18 cellular contexts compared by ENCODE assay signal in the genomic region with DNA sequence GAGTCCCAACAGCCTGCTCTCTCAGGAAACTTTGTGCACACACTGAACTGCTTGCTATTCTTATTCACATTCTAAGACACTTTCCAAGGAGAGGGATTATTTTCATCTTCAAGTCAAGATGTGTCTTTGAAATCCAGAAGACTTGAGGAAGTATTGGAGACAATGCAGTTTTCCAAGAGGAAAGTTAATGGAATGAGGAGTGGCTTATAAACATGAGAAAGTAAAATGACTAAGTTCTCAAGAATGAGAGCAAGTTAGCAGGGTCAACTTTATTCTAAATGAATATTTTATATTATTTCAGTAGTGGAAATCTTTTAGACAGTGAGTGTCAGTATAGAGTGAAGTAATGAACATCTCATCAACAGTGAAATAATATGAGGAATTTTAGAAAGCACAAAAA.
DNase-seq lines count a peak whose midpoint lies in the region; ATAC-seq, FAIRE-seq and TF ChIP-seq lines count a peak whose summit lies in the region.
"Had no signal": no experiment of that assay in that cellular context is flagged by ENCODE, and none has a peak within 500 bp of the region (broad histone marks: within the 10 kb centered on the region; RNA-seq: fewer than 3 reads in every experiment).

No MANE protein-coding gene starts in this region.

- ATAC-seq in PC-3, result peak; percentile 95
- ATAC-seq in right cardiac atrium, result no peak
- ATAC-seq: Panc1 had no signal

- H3K4me2 ChIP-seq in PC-3 (ENCODE audit: low read length), result peak overlapping the region; percentile 42

- H3K4me1 ChIP-seq in PC-3 (ENCODE audit: insufficient read depth, low read length) (peaks cover 8% of the 10 kb centered on the region), right cardiac atrium (ENCODE audit: control insufficient read depth, insufficient read depth, low read length) (no peaks in the 10 kb centered on the region), colonic mucosa (no peaks in the 10 kb centered on the region)
- H3K4me1 ChIP-seq: Caco-2 had no signal

- H3K27me3 ChIP-seq in PC-3 (ENCODE audit: low read length) (no peaks in the 10 kb centered on the region), bronchial epithelial cell (ENCODE audit: control insufficient read depth, insufficient read depth, low read length) (no peaks in the 10 kb centered on the region), right cardiac atrium (ENCODE audit: control insufficient read depth, insufficient read depth) (no peaks in the 10 kb centered on the region), colonic mucosa (no peaks in the 10 kb centered on the region)

- no peaks in the 10 kb centered on the region for H4K20me1 ChIP-seq in PC-3 (ENCODE audit: low read length)

- intact Hi-C loops in PC-3 (cut with micrococcal nuclease), result loop anchor here (2.0 kb wide), 1 partner anchor 249 kb away; no protein-coding TSS in a partner anchor
- intact Hi-C loops in right cardiac atrium (cut with DNase I), result no loop called here
- intact Hi-C loops in colonic mucosa (cut with DNase I), result no loop called here

- H3K4me3 ChIP-seq in PC-3 (ENCODE audit: low read length) (no peak overlapping the region), bronchial epithelial cell (ENCODE audit: low read depth, low read length) (no peak overlapping the region), right cardiac atrium (ENCODE audit: low read length) (no peak overlapping the region), colonic mucosa (no peak overlapping the region)
- H3K4me3 ChIP-seq: GM23248 had no signal

- FAIRE-seq in bronchial epithelial cell (lab: Jason Lieb, UNC), result no peak

- POLR2A ChIA-PET in PC-3 (lab: Charles Lee; ENCODE audit: unreplicated experiment), result no interaction called here

- no peaks in the 10 kb centered on the region for H3K79me2 ChIP-seq in PC-3 (ENCODE audit: low read length)

- H2AFZ ChIP-seq in PC-3 (ENCODE audit: low read length), result peak overlapping the region; percentile 46
- H2AFZ ChIP-seq: GM23248 had no signal

- CTCF ChIA-PET in PC-3 (lab: Charles Lee), result no interaction called here

- H3F3A ChIP-seq in PC-3 (ENCODE audit: low read length, unreplicated experiment), result no peaks in the 10 kb centered on the region

- no peaks in the 10 kb centered on the region for H3K9me2 ChIP-seq in PC-3 (replicated peaks; ENCODE audit: low read length)

- no peaks in the 10 kb centered on the region for H3K36me3 ChIP-seq in PC-3 (ENCODE audit: low read depth, low read length)
- H3K36me3 ChIP-seq in bronchial epithelial cell (ENCODE audit: control insufficient read depth, insufficient read depth, low read length), result no peaks in the 10 kb centered on the region
- no peaks in the 10 kb centered on the region for H3K36me3 ChIP-seq in colonic mucosa

- no peak overlapping the region for H3K9ac ChIP-seq in PC-3 (ENCODE audit: low read length)
- H3K9ac ChIP-seq in colonic mucosa (ENCODE audit: low read depth in 2 of 2, low read length in 2 of 2), result no peak overlapping the region
- H3K9ac ChIP-seq: GM23248 had no signal

- DNase-seq in ELR (ENCODE audit: low read depth), result peak; percentile 44
- DNase-seq in PC-3, result peak; percentile 65
- peak; percentile 8 for DNase-seq in bronchial epithelial cell (ENCODE audit: low read depth)
- peak; percentile 10 for DNase-seq in non-pigmented ciliary epithelial cell (ENCODE audit: low read depth)
- no peak for DNase-seq in right cardiac atrium
- no peak for DNase-seq in colonic mucosa
- DNase-seq in activated CD4-positive, CD25-positive, alpha-beta regulatory T cell (lab: John Stamatoyannopoulos, UW), result no peak
- DNase-seq in T-helper 1 cell, result no peak
- DNase-seq: Caco-2; CD4-positive, CD25-positive, alpha-beta regulatory T cell; GM23248; HCEC 1CT; KG1; NCI-H1048; NCI-H2081 treated with DMSO at 0.1 percent for 48 hours; NCI-H510A treated with DMSO at 0.1 percent for 48 hours; SHP77 treated with DMSO at 0.1 percent for 48 hours had no signal

- no peak for TF ChIP-seq CTCF in PC-3 (conservative IDR thresholded peaks at IDR 0.05; ENCODE audit: low read depth, low read length)
- no peak for TF ChIP-seq CTCF in bronchial epithelial cell (IDR thresholded peaks at IDR 0.05; ENCODE audit: insufficient read depth, low read length, severe bottlenecking)
- no peak for TF ChIP-seq CTCF in colonic mucosa (IDR thresholded peaks at IDR 0.05)

- peak overlapping the region; percentile 40 for H3K27ac ChIP-seq in PC-3 (ENCODE audit: low read length)
- H3K27ac ChIP-seq in right cardiac atrium (ENCODE audit: low read length), result no peak overlapping the region
- no peak overlapping the region for H3K27ac ChIP-seq in colonic mucosa
- H3K27ac ChIP-seq: GM23248 had no signal

- H3K9me3 ChIP-seq in PC-3 (ENCODE audit: low read length) (no peaks in the 10 kb centered on the region), right cardiac atrium (ENCODE audit: control insufficient read depth, low read length) (no peaks in the 10 kb centered on the region), colonic mucosa (no peaks in the 10 kb centered on the region)
- H3K9me3 ChIP-seq: Caco-2 had no signal

- no TSS peak for BruUV-seq in PC-3 (replicated peaks; lab: Mats Ljungman, UMichigan)

Comparison
In these comparisons a context has a peak if more than half of its experiments do, and no peak if none do; other contexts are left out.
1. DNase-seq: peak in ELR (single experiment), PC-3 (single experiment), bronchial epithelial cell (single experiment) and non-pigmented ciliary epithelial cell (single experiment); none in right cardiac atrium (0 of 3), colonic mucosa (single experiment), activated CD4-positive, CD25-positive, alpha-beta regulatory T cell (0 of 4) and T-helper 1 cell (0 of 5).